In genomic region chr21:41610042-41610839, GRCh38 we compare ENCODE assay signal across 8 cellular contexts.
DNase-seq lines count a peak whose midpoint lies in the region; ATAC-seq, FAIRE-seq and TF ChIP-seq lines count a peak whose summit lies in the region.

No MANE protein-coding gene starts in this region.

- TF ChIP-seq EP300 in suprapubic skin (IDR thresholded peaks at IDR 0.05): no peak

- H3K4me3 ChIP-seq in astrocyte of the spinal cord (ENCODE audit: low read depth, low read length): no peak overlapping the region
- H3K4me3 ChIP-seq in suprapubic skin: no peak overlapping the region

- peaks cover 2% of the 10 kb centered on the region for H3K27me3 ChIP-seq in suprapubic skin

- no peaks in the 10 kb centered on the region for H3K36me3 ChIP-seq in suprapubic skin

- 73% methylated on average over 20 of the region's 20 CpGs for WGBS in suprapubic skin

- DNase-seq in ACHN: peak; percentile 55
- peak; percentile 48 for DNase-seq in GM10266 (ENCODE audit: extremely low spot score)
- peak; percentile 81 for DNase-seq in NCI-H82 (lab: John Stamatoyannopoulos, UW)
- DNase-seq in astrocyte of the spinal cord (ENCODE audit: low read depth, low spot score): peak; percentile 56
- DNase-seq in islet precursor cell: peak; percentile 83
- DNase-seq in suprapubic skin (ENCODE audit: low spot score in 2 of 2): peak in 1 of 2 donors; percentile 67
- no peak for DNase-seq in GM19239 (ENCODE audit: insufficient read length, low spot score)

- in situ Hi-C loops in ACHN (cut with HindIII; ENCODE audit: low pct_ligation_motif_present, low pct_unique_long_range_greater_than_20kb, low sequenced_read_pairs) (loop anchor here (25.0 kb wide), 1 partner anchor 152 kb away; the partner anchor contains the start of gene RIPK4), astrocyte of the spinal cord (cut with HindIII; ENCODE audit: low sequenced_read_pairs) (no loop called here)

- TF ChIP-seq POLR2A in suprapubic skin (IDR thresholded peaks at IDR 0.05): no peak

- H3K4me1 ChIP-seq in suprapubic skin: peaks cover 44% of the 10 kb centered on the region

- no peak for FAIRE-seq in GM19239 (lab: Jason Lieb, UNC)

- peak; percentile 60 for TF ChIP-seq CTCF in GM10266 (IDR thresholded peaks at IDR 0.05; ENCODE audit: control insufficient read depth, insufficient read depth, low read depth, missing control alignments)
- TF ChIP-seq CTCF in astrocyte of the spinal cord (IDR thresholded peaks at IDR 0.05; ENCODE audit: low read depth, low read length): peak; percentile 97
- peak; percentile 27 to 57 for TF ChIP-seq CTCF in suprapubic skin (IDR thresholded peaks at IDR 0.05)

- H3K27ac ChIP-seq in suprapubic skin: no peak overlapping the region

- no peaks in the 10 kb centered on the region for H3K9me3 ChIP-seq in suprapubic skin

- ATAC-seq in HG03108 (IDR thresholded peaks at IDR 0.05; ENCODE audit: unreplicated experiment): no peak

Comparison
In these comparisons a context has a peak if more than half of its experiments do, and no peak if none do; other contexts are left out.
1. CTCF ChIP-seq: peak in every context shown above with its lines; median percentile 97 in astrocyte of the spinal cord; 60 in GM10266; 42 in suprapubic skin.